In genomic region chr5:139282195-139282557, GRCh38 we compare ENCODE assay signal across 21 cellular contexts. TPM values are rescaled to one million over a fixed set of nuclear protein-coding genes. Genes with fewer than 3 reads are reported as not detected.
DNase-seq lines count a peak whose midpoint lies in the region; ATAC-seq and TF ChIP-seq lines count a peak whose summit lies in the region.
"Had no signal": no experiment of that assay in that cellular context is flagged by ENCODE, and none has a peak within 500 bp of the region (broad histone marks: within the 10 kb centered on the region; RNA-seq: fewer than 3 reads in every experiment).

No MANE protein-coding gene starts in this region.

- no peaks in the 10 kb centered on the region for H3K9me3 Mint-ChIP-seq in endodermal cell
- H3K9me3 Mint-ChIP-seq: activated naive CD4-positive, alpha-beta T cell treated with anti-CD3 and anti-CD28 coated beads, Interleukin-2, amount 50 U/mL, for 24 hours; stimulated activated memory B cell treated with anti-CD40 and anti-IgM and Interleukin-4, amounts not matched to agents 10 μg/mL and 1 μg/mL and 100 μg/mL, for 72 hours had no signal

- peak overlapping the region; percentile 20 for H3K4me3 Mint-ChIP-seq in endodermal cell
- H3K4me3 Mint-ChIP-seq: activated naive CD4-positive, alpha-beta T cell treated with anti-CD3 and anti-CD28 coated beads, Interleukin-2, amount 50 U/mL, for 24 hours; CD4-positive, CD25-positive, alpha-beta regulatory T cell; stimulated activated memory B cell treated with anti-CD40 and anti-IgM and Interleukin-4, amounts not matched to agents 10 μg/mL and 1 μg/mL and 100 μg/mL, for 72 hours had no signal

- H4K20me1 ChIP-seq in OCI-LY7 (ENCODE audit: insufficient read depth, low read length) (peaks cover 26% of the 10 kb centered on the region), osteoblast (ENCODE audit: insufficient read depth, low read length) (peaks cover 18% of the 10 kb centered on the region)

- no peak for TF ChIP-seq EP300 in sigmoid colon (IDR thresholded peaks at IDR 0.05)

- H4K91ac ChIP-seq in neuronal stem cell (ENCODE audit: low read depth, low read length, poor library complexity) = no peak overlapping the region

- no peak for TF ChIP-seq POLR2A in sigmoid colon (IDR thresholded peaks at IDR 0.05)

- no peaks in the 10 kb centered on the region for H3K79me1 ChIP-seq in neuronal stem cell (ENCODE audit: low read depth, low read length)

- H3K27me3 Mint-ChIP-seq in endodermal cell (ENCODE audit: insufficient read depth) = no peaks in the 10 kb centered on the region
- H3K27me3 Mint-ChIP-seq: activated naive CD4-positive, alpha-beta T cell treated with anti-CD3 and anti-CD28 coated beads, Interleukin-2, amount 50 U/mL, for 24 hours; CD4-positive, CD25-positive, alpha-beta regulatory T cell; stimulated activated memory B cell treated with anti-CD40 and anti-IgM and Interleukin-4, amounts not matched to agents 10 μg/mL and 1 μg/mL and 100 μg/mL, for 72 hours had no signal

- H3K9ac ChIP-seq in endodermal cell (ENCODE audit: extremely low read depth, low read length, poor library complexity, severe bottlenecking) = no peak overlapping the region
- H3K9ac ChIP-seq in neuronal stem cell (ENCODE audit: low read depth, low read length, poor library complexity) = no peak overlapping the region

- intact Hi-C loops in OCI-LY7 (cut with micrococcal nuclease; ENCODE audit: unreplicated experiment) = no loop called here
- intact Hi-C loops in sigmoid colon (cut with DNase I) = no loop called here

- H3K27ac Mint-ChIP-seq in endodermal cell = peak overlapping the region; percentile 36
- H3K27ac Mint-ChIP-seq: stimulated activated memory B cell treated with anti-CD40 and anti-IgM and Interleukin-4, amounts not matched to agents 10 μg/mL and 1 μg/mL and 100 μg/mL, for 72 hours had no signal

- POLR2A ChIA-PET in OCI-LY7 (lab: Charles Lee) = interaction anchor here (1.2 kb wide), 1 partner anchor 12 kb away, joined by 3 read pairs; no protein-coding TSS in a partner anchor

- H3K9me2 ChIP-seq in OCI-LY7 (ENCODE audit: insufficient read depth, low read length) = no peaks in the 10 kb centered on the region

- no peak overlapping the region for H2BK5ac ChIP-seq in neuronal stem cell (ENCODE audit: low read length)

- TSS peak; percentile 6 for BruUV-seq in OCI-LY7 (replicated peaks; lab: Mats Ljungman, UMichigan)

- H2BK12ac ChIP-seq in neuronal stem cell (ENCODE audit: low read length) = no peak overlapping the region

- peaks cover 52% of the 10 kb centered on the region for H3K4me1 Mint-ChIP-seq in endodermal cell

- no peak overlapping the region for H2BK15ac ChIP-seq in neuronal stem cell (ENCODE audit: low read length)

- H4K8ac ChIP-seq in neuronal stem cell (ENCODE audit: low read depth, low read length) = no peak overlapping the region

- H3K36me3 ChIP-seq in OCI-LY7 (ENCODE audit: insufficient read depth, low read length) (peaks cover 99% of the 10 kb centered on the region), endodermal cell (ENCODE audit: control insufficient read depth, insufficient read depth, low read length) (peaks cover 81% of the 10 kb centered on the region), osteoblast (ENCODE audit: insufficient read depth, low read length) (peaks cover 78% of the 10 kb centered on the region), neuronal stem cell (replicated peaks in 1 of 2; ENCODE audit: control insufficient read depth in 2 of 2, insufficient read depth in 2 of 2, low read length in 2 of 2) (peaks cover 27 to 82% of the 10 kb centered on the region in 2 donors), sigmoid colon (peaks cover 0 to 57% (median 7%) of the 10 kb centered on the region in 4 donors)
- H3K36me3 ChIP-seq: ovary had no signal

- H3K27me3 ChIP-seq in endodermal cell (ENCODE audit: control insufficient read depth, insufficient read depth, low read length, poor library complexity, severe bottlenecking) (no peaks in the 10 kb centered on the region), osteoblast (ENCODE audit: insufficient read depth, low read length) (no peaks in the 10 kb centered on the region), neuronal stem cell (ENCODE audit: control insufficient read depth in 3 of 3, insufficient read depth in 3 of 3, low read depth in 1 of 3, low read length in 3 of 3) (no peaks in the 10 kb centered on the region), sigmoid colon (no peaks in the 10 kb centered on the region)
- H3K27me3 ChIP-seq: hepatocyte, ovary, SJSA1 had no signal

- no peak overlapping the region for H3K4ac ChIP-seq in neuronal stem cell (ENCODE audit: low read length)

- DNase-seq in NCI-H1436 treated with DMSO at 0.1 percent for 48 hours (lab: John Stamatoyannopoulos, UW) = peak; percentile 62
- no peak for DNase-seq in NCI-H1436 (lab: John Stamatoyannopoulos, UW)
- DNase-seq in OCI-LY7 (ENCODE audit: low spot score) = no peak
- peak; percentile 13 for DNase-seq in endodermal cell
- DNase-seq in osteoblast (ENCODE audit: insufficient read length, low spot score, missing footprints) = no peak
- DNase-seq in neuronal stem cell (ENCODE audit: low spot score) = no peak
- no peak for DNase-seq in sigmoid colon
- DNase-seq: activated CD4-positive, alpha-beta T cell treated with anti-CD3 and anti-CD28 coated beads for 4 hours; CD4-positive, CD25-positive, alpha-beta regulatory T cell; H7; left cardiac atrium; NCI-H1105 treated with DMSO at 0.1 percent for 48 hours; NCI-H446; ovary; T1000; trophoblast cell had no signal

- no peak overlapping the region for H3K14ac ChIP-seq in neuronal stem cell (ENCODE audit: low read length)

- H2AFZ ChIP-seq in OCI-LY7 (ENCODE audit: low read length) (no peak overlapping the region), osteoblast (ENCODE audit: low read length) (no peak overlapping the region), neuronal stem cell (ENCODE audit: low read length) (no peak overlapping the region)
- H2AFZ ChIP-seq: hepatocyte had no signal

- H3K23ac ChIP-seq in neuronal stem cell (ENCODE audit: low read depth, low read length, poor library complexity) = no peak overlapping the region

- no peak overlapping the region for H3K4me3 ChIP-seq in OCI-LY7 (ENCODE audit: low read depth, low read length, poor library complexity, severe bottlenecking)
- H3K4me3 ChIP-seq in endodermal cell (ENCODE audit: low read length) = peak overlapping the region; percentile 56
- no peak overlapping the region for H3K4me3 ChIP-seq in osteoblast (ENCODE audit: insufficient read depth, low read length)
- no peak overlapping the region for H3K4me3 ChIP-seq in neuronal stem cell (ENCODE audit: low read length in 2 of 2)
- H3K4me3 ChIP-seq in sigmoid colon = no peak overlapping the region
- H3K4me3 ChIP-seq: hepatocyte, ovary, SJSA1 had no signal

- H3K27ac ChIP-seq in OCI-LY7 (ENCODE audit: low read depth, low read length, poor library complexity, severe bottlenecking) = peak overlapping the region; percentile 34
- H3K27ac ChIP-seq in endodermal cell (ENCODE audit: low read depth, low read length) = no peak overlapping the region
- H3K27ac ChIP-seq in osteoblast (ENCODE audit: low read depth, low read length) = peak overlapping the region; percentile 46
- no peak overlapping the region for H3K27ac ChIP-seq in neuronal stem cell (replicated peaks; ENCODE audit: low read length)
- no peak overlapping the region for H3K27ac ChIP-seq in sigmoid colon
- H3K27ac ChIP-seq: hepatocyte, ovary, SJSA1 had no signal

- H3K9me3 ChIP-seq in OCI-LY7 (ENCODE audit: low read length) (no peaks in the 10 kb centered on the region), endodermal cell (ENCODE audit: control insufficient read depth, low read length) (no peaks in the 10 kb centered on the region), osteoblast (ENCODE audit: low read depth, low read length) (no peaks in the 10 kb centered on the region), neuronal stem cell (replicated peaks in 1 of 2; ENCODE audit: control insufficient read depth in 2 of 2, insufficient read depth in 1 of 2, low read depth in 1 of 2, low read length in 2 of 2) (no peaks in the 10 kb centered on the region), sigmoid colon (no peaks in the 10 kb centered on the region)
- H3K9me3 ChIP-seq: ovary, SJSA1 had no signal

- peaks cover 65% of the 10 kb centered on the region for H3K36me3 Mint-ChIP-seq in endodermal cell (ENCODE audit: low read depth)

- CTCF ChIA-PET in OCI-LY7 (lab: Charles Lee; ENCODE audit: unreplicated experiment) = no interaction called here

- no peak overlapping the region for H2AK5ac ChIP-seq in neuronal stem cell (ENCODE audit: low read depth, low read length)

- TF ChIP-seq CTCF in OCI-LY7 (conservative IDR thresholded peaks at IDR 0.05; ENCODE audit: low read length) = no peak
- no peak for TF ChIP-seq CTCF in endodermal cell (conservative IDR thresholded peaks at IDR 0.05)
- no peak for TF ChIP-seq CTCF in osteoblast (IDR thresholded peaks at IDR 0.05; ENCODE audit: extremely low read depth, low read depth, low read length)
- TF ChIP-seq CTCF in sigmoid colon (IDR thresholded peaks at IDR 0.05) = no peak

- H3K18ac ChIP-seq in neuronal stem cell (ENCODE audit: low read length) = no peak overlapping the region

- 0 out of 2 replicates have a peak overlapping the region, but pooled peaks have one; percentile 6 for H3K4me2 ChIP-seq in OCI-LY7 (ENCODE audit: low read length)
- no peak overlapping the region for H3K4me2 ChIP-seq in osteoblast (ENCODE audit: insufficient read depth, low read length)
- H3K4me2 ChIP-seq in neuronal stem cell (ENCODE audit: insufficient read depth, low read length, poor library complexity, severe bottlenecking) = no peak overlapping the region
- H3K4me2 ChIP-seq: hepatocyte had no signal

- H3K4me1 ChIP-seq in OCI-LY7 (ENCODE audit: insufficient read depth, low read length, poor library complexity, severe bottlenecking) (peaks cover 50% of the 10 kb centered on the region), endodermal cell (ENCODE audit: control insufficient read depth, insufficient read depth, low read length) (peaks cover 32% of the 10 kb centered on the region), osteoblast (ENCODE audit: insufficient read depth, low read length) (peaks cover 18% of the 10 kb centered on the region), neuronal stem cell (ENCODE audit: control insufficient read depth in 2 of 2, insufficient read depth in 1 of 2, low read depth in 1 of 2, low read length in 2 of 2) (peaks cover 0 to under 1% of the 10 kb centered on the region in 2 donors), sigmoid colon (no peaks in the 10 kb centered on the region)

- H3K79me2 ChIP-seq in OCI-LY7 (ENCODE audit: insufficient read depth, low read depth, low read length) (peaks cover 47% of the 10 kb centered on the region; the same call in 1 of the 2 replicates), osteoblast (ENCODE audit: insufficient read depth, low read length) (peaks cover 13% of the 10 kb centered on the region)

- ATAC-seq in HG03378 (IDR thresholded peaks at IDR 0.05; ENCODE audit: unreplicated experiment) = no peak
- ATAC-seq: stimulated activated memory B cell treated with anti-CD40 and anti-IgM and Interleukin-4, amounts not matched to agents 10 μg/mL and 1 μg/mL and 100 μg/mL, for 72 hours had no signal

- no peak overlapping the region for H2BK120ac ChIP-seq in neuronal stem cell (ENCODE audit: low read depth, low read length)

RNA-seq across cellular contexts. Expression of gene MATR3, which starts 11.4 kb away (rescaled TPM):
- total RNA-seq in OCI-LY7 (2014; rRNA removed; shearing (Covaris generic)) = 205 and 276 TPM in 2 replicates
- 270 and 274 TPM in 2 replicates for total RNA-seq in OCI-LY7 (2022)
- 100 to 1,000 TPM; 250 to 279 TPM for total RNA-seq in endodermal cell
- polyA plus RNA-seq in endodermal cell (2013, experiment 1 of 2) = 439 TPM
- polyA plus RNA-seq in endodermal cell (2013, experiment 2 of 2) = 415 TPM
- total RNA-seq in osteoblast = 263 and 284 TPM in 2 replicates
- 252 TPM for polyA plus RNA-seq in neuronal stem cell (2013, experiment 1 of 2)
- 246 TPM for polyA plus RNA-seq in neuronal stem cell (2013, experiment 2 of 2)
- 100 to 1,000 TPM; 194 to 272 (median 228) TPM for total RNA-seq in sigmoid colon
- polyA plus RNA-seq in sigmoid colon = 100 to 1,000 TPM in 1 of 3 donors, 10 to 100 TPM in 2; 60.8 to 114 (median 66.1) TPM

RNA-seq across cellular contexts. Expression of gene PAIP2, which starts 59.5 kb away (rescaled TPM):
- total RNA-seq in OCI-LY7 (2014; rRNA removed; shearing (Covaris generic)) = 64.3 and 73.6 TPM in 2 replicates
- total RNA-seq in OCI-LY7 (2022) (97.8 and 113 TPM in 2 replicates), endodermal cell (100 to 1,000 TPM; 128 to 142 TPM), osteoblast (42.4 and 47.8 TPM in 2 replicates), sigmoid colon (100 to 1,000 TPM in 2 of 4 donors, 10 to 100 TPM in 2; 96.5 to 146 (median 109) TPM)
- polyA plus RNA-seq in endodermal cell (2013, experiment 1 of 2) = 193 TPM
- polyA plus RNA-seq in endodermal cell (2013, experiment 2 of 2) = 186 TPM
- 196 TPM for polyA plus RNA-seq in neuronal stem cell (2013, experiment 1 of 2)
- 197 TPM for polyA plus RNA-seq in neuronal stem cell (2013, experiment 2 of 2)
- 100 to 1,000 TPM in 1 of 3 donors, 10 to 100 TPM in 2; 70.7 to 104 (median 78.7) TPM for polyA plus RNA-seq in sigmoid colon

Comparison
In these comparisons a context has a peak if more than half of its experiments do, and no peak if none do; other contexts are left out.
1. DNase-seq: peak in NCI-H1436 treated with DMSO at 0.1 percent for 48 hours (single experiment) and endodermal cell (single experiment); none in NCI-H1436 (single experiment), OCI-LY7 (single experiment), osteoblast (single experiment), neuronal stem cell (single experiment) and sigmoid colon (single experiment).
2. H3K27ac ChIP-seq: peak in OCI-LY7 (single experiment) and osteoblast (single experiment); none in endodermal cell (single experiment), neuronal stem cell (single experiment) and sigmoid colon (0 of 4).